Comparison of ENCODE assay signal across 22 cellular contexts in the genomic region with DNA sequence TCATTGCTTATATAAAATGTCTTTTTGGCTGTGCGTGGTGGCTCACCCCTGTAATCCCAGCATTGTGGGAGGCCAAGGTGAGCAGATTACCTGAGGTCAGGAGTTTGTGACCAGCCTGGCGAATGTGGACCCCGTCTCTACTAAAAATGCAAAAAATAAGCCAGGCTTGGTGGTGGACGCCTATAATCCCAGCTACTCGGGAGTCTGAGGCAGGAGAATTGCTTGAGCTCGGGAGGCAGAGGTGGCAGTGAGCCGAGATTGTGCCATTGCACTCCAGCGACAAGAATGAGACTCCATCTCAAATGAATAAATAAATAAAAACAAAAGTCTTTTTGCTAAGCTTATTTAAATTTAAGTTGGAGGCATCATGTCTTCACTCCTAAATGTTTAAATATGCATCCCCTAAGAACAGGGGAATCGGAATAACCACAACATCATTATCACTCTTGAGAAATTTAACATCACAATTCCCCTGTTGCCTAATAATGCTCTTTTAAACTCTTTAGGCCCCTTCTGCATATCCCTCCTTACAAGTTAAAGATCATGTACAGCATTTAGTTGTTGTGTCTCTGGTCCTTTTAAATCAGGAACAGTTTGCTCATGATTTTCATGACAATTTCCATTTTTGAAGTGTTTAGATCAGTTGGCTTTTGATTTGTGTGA.
DNase-seq lines count a peak whose midpoint lies in the region; ATAC-seq, FAIRE-seq and TF ChIP-seq lines count a peak whose summit lies in the region.
"Had no signal": no experiment of that assay in that cellular context is flagged by ENCODE, and none has a peak within 500 bp of the region (broad histone marks: within the 10 kb centered on the region; RNA-seq: fewer than 3 reads in every experiment).

No MANE protein-coding gene starts in this region.

- H3K4me1 Mint-ChIP-seq in stimulated activated naive B cell treated with anti-CD40 and anti-IgM and Interleukin-4, amounts not matched to agents 10 μg/mL and 1 μg/mL and 100 μg/mL, for 72 hours: peaks cover 27 to 45% of the 10 kb centered on the region in 2 donors
- H3K4me1 Mint-ChIP-seq: CD14-positive monocyte had no signal

- TF ChIP-seq POLR2A in H54 (IDR thresholded peaks at IDR 0.05; ENCODE audit: low read depth, low read length) (no peak), tibial nerve (IDR thresholded peaks at IDR 0.05) (no peak)

- H3K9ac ChIP-seq in HUES64 (ENCODE audit: low read depth, low read length) (no peak overlapping the region), iPS-20b (ENCODE audit: low read depth, low read length) (no peak overlapping the region)

- peak overlapping the region; percentile 42 for H3K27ac Mint-ChIP-seq in stimulated activated naive B cell treated with anti-CD40 and anti-IgM and Interleukin-4, amounts not matched to agents 10 μg/mL and 1 μg/mL and 100 μg/mL, for 72 hours

- no peaks in the 10 kb centered on the region for H3K27me3 Mint-ChIP-seq in stimulated activated naive B cell treated with anti-CD40 and anti-IgM and Interleukin-4, amounts not matched to agents 10 μg/mL and 1 μg/mL and 100 μg/mL, for 72 hours

- no peak for TF ChIP-seq CTCF in tibial nerve (IDR thresholded peaks at IDR 0.05)

- H3K4me1 ChIP-seq in HUES64 (ENCODE audit: insufficient read depth, low read length): peaks cover 19% of the 10 kb centered on the region; the same call in 1 of the 2 replicates
- H3K4me1 ChIP-seq in iPS-20b (ENCODE audit: insufficient read depth, low read length): peaks cover 12% of the 10 kb centered on the region; the same call in 1 of the 2 replicates
- peaks cover 0 to 8% (median 0%) of the 10 kb centered on the region in 4 donors for H3K4me1 ChIP-seq in tibial nerve

- no peak overlapping the region for H3K4me3 Mint-ChIP-seq in stimulated activated naive B cell treated with anti-CD40 and anti-IgM and Interleukin-4, amounts not matched to agents 10 μg/mL and 1 μg/mL and 100 μg/mL, for 72 hours
- H3K4me3 Mint-ChIP-seq: CD14-positive monocyte had no signal

- H3K4me3 ChIP-seq in HUES64 (ENCODE audit: low read length) (no peak overlapping the region; the same call in 1 of the 2 replicates), iPS-20b (ENCODE audit: low read length) (peak overlapping the region; percentile 42; the same call in 1 of the 2 replicates), tibial nerve (no peak overlapping the region)
- H3K4me3 ChIP-seq: K562 had no signal

- no peak for TF ChIP-seq EP300 in tibial nerve (IDR thresholded peaks at IDR 0.05)

- H3K27me3 ChIP-seq in HUES64 (ENCODE audit: insufficient read depth, low read length) (no peaks in the 10 kb centered on the region), iPS-20b (ENCODE audit: insufficient read depth, low read length) (no peaks in the 10 kb centered on the region), tibial nerve (no peaks in the 10 kb centered on the region)

- H3K27ac ChIP-seq in HUES64 (ENCODE audit: low read depth, low read length) (peak overlapping the region; percentile 5; the same call in 1 of the 2 replicates), iPS-20b (ENCODE audit: low read length) (peak overlapping the region; percentile 3), tibial nerve (no peak overlapping the region)

- peak; percentile 20 for FAIRE-seq in H54 (lab: Jason Lieb, UNC)
- FAIRE-seq: HTR-8/SVneo, K562 had no signal

- H3K36me3 Mint-ChIP-seq in stimulated activated naive B cell treated with anti-CD40 and anti-IgM and Interleukin-4, amounts not matched to agents 10 μg/mL and 1 μg/mL and 100 μg/mL, for 72 hours: peaks cover 38 to 52% of the 10 kb centered on the region in 2 donors

- H3K9me3 Mint-ChIP-seq in stimulated activated naive B cell treated with anti-CD40 and anti-IgM and Interleukin-4, amounts not matched to agents 10 μg/mL and 1 μg/mL and 100 μg/mL, for 72 hours: peaks cover 0 to 5% of the 10 kb centered on the region in 2 donors

- DNase-seq in H54 (ENCODE audit: insufficient read length, low spot score) (no peak), tibial nerve (ENCODE audit: low spot score in 2 of 2) (no peak)
- no peak for DNase-seq in stimulated activated naive B cell treated with anti-CD40 and anti-IgM and Interleukin-4, amounts not matched to agents 10 μg/mL and 1 μg/mL and 100 μg/mL, for 72 hours
- DNase-seq in activated CD4-positive, alpha-beta T cell treated with anti-CD3 and anti-CD28 coated beads for 48 hours: no peak
- DNase-seq: ACHN, COR-L47, DMS 273 treated with DMSO at 0.1 percent for 48 hours, DND-41, HCEC 1CT, NCI-H1417, NCI-H187, NCI-H226, NCI-H524, NCI-H82, RPMI8226, SIG-M5 had no signal

- no peaks in the 10 kb centered on the region for H3K9me3 ChIP-seq in HUES64 (ENCODE audit: insufficient read depth, low read depth, low read length)
- no peaks in the 10 kb centered on the region for H3K9me3 ChIP-seq in iPS-20b (ENCODE audit: insufficient read depth, low read depth, low read length)
- H3K9me3 ChIP-seq in tibial nerve: no peaks in the 10 kb centered on the region

- H3K36me3 ChIP-seq in HUES64 (ENCODE audit: insufficient read depth, low read length) (peaks cover 15% of the 10 kb centered on the region), iPS-20b (ENCODE audit: insufficient read depth, low read depth, low read length) (peaks cover 9% of the 10 kb centered on the region), tibial nerve (peaks cover 0 to 17% (median 4%) of the 10 kb centered on the region in 3 donors)

- 73% methylated on average over 8 of the region's 9 CpGs for WGBS in HUES64
- WGBS in tibial nerve, 2 donors: 89 to 93% methylated on average over 9 of the region's 9 CpGs

- no peak for ATAC-seq in stimulated activated naive B cell treated with anti-CD40 and anti-IgM and Interleukin-4, amounts not matched to agents 10 μg/mL and 1 μg/mL and 100 μg/mL, for 72 hours (replicated peaks)
- ATAC-seq in HG02798 (IDR thresholded peaks at IDR 0.05; ENCODE audit: poor library complexity, unreplicated experiment): no peak
- ATAC-seq: K562 had no signal

Comparison
In these comparisons a context has a peak if more than half of its experiments do, and no peak if none do; other contexts are left out.
1. H3K27ac ChIP-seq: peak in HUES64 (single experiment) and iPS-20b (single experiment); none in tibial nerve (0 of 4).